ENCODE assay signal across 8 cellular contexts in genomic region chr10:102729090-102730026, GRCh38. TPM values are rescaled to one million over a fixed set of nuclear protein-coding genes. Genes with fewer than 3 reads are reported as not detected.
A peak's percentile ranks its signal among the peaks of the same experiment; 100 is the strongest.
DNase-seq lines count a peak whose midpoint lies in the region; ATAC-seq and TF ChIP-seq lines count a peak whose summit lies in the region.

No MANE protein-coding gene starts in this region.

- H3K4me1 ChIP-seq in HEK293 (ENCODE audit: control insufficient read depth, insufficient read depth, low read length): peaks cover 4% of the 10 kb centered on the region; the same call in 1 of the 2 replicates
- no peaks in the 10 kb centered on the region for H3K4me1 ChIP-seq in Peyer's patch
- H3K4me1 ChIP-seq in upper lobe of right lung: peaks cover 10% of the 10 kb centered on the region

- no peak overlapping the region for H3K4me3 ChIP-seq in HEK293 (ENCODE audit: low read depth, low read length)
- no peak overlapping the region for H3K4me3 ChIP-seq in Peyer's patch
- no peak overlapping the region for H3K4me3 ChIP-seq in upper lobe of right lung

- POLR2A ChIA-PET in HEK293 (lab: Yijun Ruan, JAX): no interaction called here

- intact Hi-C loops in upper lobe of right lung (cut with DNase I): loop anchor here (5.0 kb wide), 2 partner anchors 163 to 173 kb away; no protein-coding TSS in a partner anchor

- no peak overlapping the region for H3K27ac ChIP-seq in HEK293 (ENCODE audit: extremely low read depth, low read depth, low read length)
- no peak overlapping the region for H3K27ac ChIP-seq in Peyer's patch
- H3K27ac ChIP-seq in upper lobe of right lung: no peak overlapping the region

- H3K27me3 ChIP-seq in Peyer's patch (no peaks in the 10 kb centered on the region), upper lobe of right lung (no peaks in the 10 kb centered on the region)

- no peak for TF ChIP-seq POLR2A in Peyer's patch (IDR thresholded peaks at IDR 0.05)

- DNase-seq in CMK (ENCODE audit: low read depth): peak; percentile 90
- DNase-seq in Peyer's patch: peak; percentile 62 to 91 (median 91)
- DNase-seq in activated T-helper 9 cell treated with anti-CD3 and anti-CD28 coated beads, Interleukin-2, amount 50 U/mL, for 16 hours (ENCODE audit: low read depth): peak; percentile 30
- peak; percentile 37 for DNase-seq in foreskin melanocyte
- DNase-seq in non-pigmented ciliary epithelial cell (ENCODE audit: low read depth): peak; percentile 37
- DNase-seq in upper lobe of right lung: peak; percentile 93

- CTCF ChIA-PET in HEK293 (lab: Yijun Ruan, JAX): interaction anchor here (0.7 to 2.4 kb wide), 4 partner anchors 9 to 174 kb away, joined by 3 to 9 read pairs (median 3); no protein-coding TSS in a partner anchor

- peaks cover 10 to 85% of the 10 kb centered on the region in 2 experiments for H3K36me3 ChIP-seq in HEK293 (ENCODE audit: control insufficient read depth in 2 of 2, insufficient read depth in 1 of 2, low read length in 2 of 2)
- H3K36me3 ChIP-seq in Peyer's patch: peaks cover 0 to 11% (median 0%) of the 10 kb centered on the region in 3 donors
- peaks cover 30% of the 10 kb centered on the region for H3K36me3 ChIP-seq in upper lobe of right lung

- TF ChIP-seq CTCF in HEK293 (tag by site-specific recombination; IDR thresholded peaks at IDR 0.05): peak; percentile 94
- TF ChIP-seq CTCF in Peyer's patch (IDR thresholded peaks at IDR 0.05): peak; percentile 68 to 92 (median 87)
- TF ChIP-seq CTCF in upper lobe of right lung (IDR thresholded peaks at IDR 0.05): peak; percentile 91

- ATAC-seq in upper lobe of right lung: peak; percentile 96
- ATAC-seq in HG02981 (IDR thresholded peaks at IDR 0.05; ENCODE audit: unreplicated experiment): no peak

- H3K9me3 ChIP-seq in HEK293 (ENCODE audit: control insufficient read depth, insufficient read depth, low read depth, low read length) (no peaks in the 10 kb centered on the region), Peyer's patch (no peaks in the 10 kb centered on the region), upper lobe of right lung (no peaks in the 10 kb centered on the region)

TF ChIP-seq in HEK293, 187 proteins besides CTCF, POLR2A, EP300 and RAD21:
- TF ChIP-seq GLIS1 (tag by site-specific recombination; IDR thresholded peaks at IDR 0.05) (peak; percentile 59), ZNF600 (tag by site-specific recombination; IDR thresholded peaks at IDR 0.05) (peak; percentile 69; the same call in 1 of the 2 replicates), ZFP69B (tag by site-specific recombination; IDR thresholded peaks at IDR 0.05) (0 out of 2 replicates have a peak, but pooled peaks have one; percentile 23), KLF17 (tag by site-specific recombination; IDR thresholded peaks at IDR 0.05) (peak; percentile 23; the same call in 1 of the 2 replicates), ZBTB20 (tag by site-specific recombination; IDR thresholded peaks at IDR 0.05) (no peak), SCRT2 (tag by site-specific recombination; IDR thresholded peaks at IDR 0.05) (0 out of 2 replicates have a peak, but pooled peaks have one; percentile 26), ZNF654 (tag by site-specific recombination; IDR thresholded peaks at IDR 0.05; ENCODE audit: low read depth) (peak; percentile 91), ZBTB48 (tag by site-specific recombination; IDR thresholded peaks at IDR 0.05) (peak; percentile 31; the same call in 1 of the 2 replicates), PRDM10 (tag by site-specific recombination; IDR thresholded peaks at IDR 0.05) (peak; percentile 96), IKZF3 (tag by site-specific recombination; IDR thresholded peaks at IDR 0.05) (peak; percentile 95), ZNF2 (tag by site-specific recombination; IDR thresholded peaks at IDR 0.05) (peak; percentile 62; the same call in 1 of the 2 replicates), ZNF692 (tag by site-specific recombination; IDR thresholded peaks at IDR 0.05) (peak; percentile 42; the same call in 1 of the 2 replicates), INSM2 (tag by site-specific recombination; IDR thresholded peaks at IDR 0.05) (no peak), ZNF701 (tag by site-specific recombination; IDR thresholded peaks at IDR 0.05) (no peak)

RNA-seq across cellular contexts. Expression of gene WBP1L, which starts 14.4 kb away (rescaled TPM):
- total RNA-seq in Peyer's patch (10 to 100 TPM; 38.0 to 78.3 (median 65.8) TPM), upper lobe of right lung (49.0 TPM)

RNA-seq across cellular contexts. Expression of gene SFXN2, which starts 14.9 kb away (rescaled TPM):
- 10 to 100 TPM in 1 of 4 donors, 1 to 10 TPM in 3; 1.9 to 37.1 (median 8.0) TPM for total RNA-seq in Peyer's patch
- 12.0 TPM for total RNA-seq in upper lobe of right lung

RNA-seq across cellular contexts. Expression of gene ARL3, which starts 15.2 kb away (rescaled TPM):
- 1 to 10 TPM; 1.4 to 9.1 (median 2.4) TPM for total RNA-seq in Peyer's patch
- total RNA-seq in upper lobe of right lung: 7.5 TPM

Comparison
In these comparisons a context has a peak if more than half of its experiments do, and no peak if none do; other contexts are left out.
1. DNase-seq: peak in every context shown above with its lines; median percentile 93 in upper lobe of right lung; 91 in Peyer's patch; 90 in CMK; 37 in foreskin melanocyte; 37 in non-pigmented ciliary epithelial cell; 30 in activated T-helper 9 cell treated with anti-CD3 and anti-CD28 coated beads, Interleukin-2, amount 50 U/mL, for 16 hours.